In the genomic region with DNA sequence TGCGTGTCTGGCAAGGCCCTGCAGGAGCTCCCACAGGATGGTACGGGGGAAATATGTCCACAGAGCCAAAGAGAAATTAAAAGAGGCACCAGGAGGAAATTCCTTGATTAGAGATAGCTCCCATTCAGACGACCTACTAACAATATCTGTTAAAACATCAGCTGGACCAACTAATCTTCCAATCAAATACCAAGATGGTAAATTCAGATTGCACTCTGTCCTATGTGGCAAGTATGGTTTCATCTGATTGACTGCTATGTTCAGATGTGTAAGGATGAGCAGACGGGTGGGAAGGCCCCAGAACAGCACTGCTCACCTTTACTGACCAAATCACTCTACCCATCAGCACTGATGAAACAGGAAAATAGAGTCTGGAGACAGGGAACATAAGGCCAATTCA, we compare ENCODE assay signal across 29 cellular contexts. TPM values are rescaled to one million over a fixed set of nuclear protein-coding genes. Genes with fewer than 3 reads are reported as not detected.
"Had no signal": no experiment of that assay in that cellular context is flagged by ENCODE, and none has a peak within 500 bp of the region (broad histone marks: within the 10 kb centered on the region; RNA-seq: fewer than 3 reads in every experiment).

No MANE protein-coding gene starts in this region.

- H3K4me3 ChIP-seq: body of pancreas, breast epithelium had no signal

- H3K36me3 ChIP-seq: brain microvascular endothelial cell, breast epithelium, WERI-Rb-1 had no signal

- DNase-seq: activated CD4-positive, alpha-beta memory T cell treated with anti-CD3 and anti-CD28 coated beads, Interleukin-2, amount 10 ng/mL, durations not matched to agents 7 days and 5 days; activated CD4-positive, alpha-beta T cell treated with anti-CD3 and anti-CD28 coated beads for 1 hour; activated CD4-positive, alpha-beta T cell treated with anti-CD3 and anti-CD28 coated beads for 36 hours; activated CD4-positive, alpha-beta T cell treated with anti-CD3 and anti-CD28 coated beads for 48 hours; activated CD4-positive, alpha-beta T cell treated with anti-CD3 and anti-CD28 coated beads, Interleukin-2, amount 10 ng/mL, durations not matched to agents 7 days and 5 days; activated CD4-positive, alpha-beta T cell treated with anti-CD3 and anti-CD28 coated beads, Interleukin-2, amount 50 U/mL, for 48 hours; activated CD4-positive, CD25-positive, alpha-beta regulatory T cell; activated CD8-positive, alpha-beta memory T cell treated with anti-CD3 and anti-CD28 coated beads for 24 hours; activated CD8-positive, alpha-beta memory T cell treated with anti-CD3 and anti-CD28 coated beads, Interleukin-2, amount 10 ng/mL, durations not matched to agents 7 days and 5 days; activated CD8-positive, alpha-beta memory T cell treated with anti-CD3 and anti-CD28 coated beads, Interleukin-2, amount 50 U/mL, for 48 hours; activated CD8-positive, alpha-beta T cell treated with anti-CD3 and anti-CD28 coated beads, Interleukin-2, amount 10 ng/mL, durations not matched to agents 7 days and 5 days; activated effector memory CD4-positive, alpha-beta T cell treated with Interleukin-2 at 50 U/mL for 16 hours; activated gamma-delta T cell; activated naive CD4-positive, alpha-beta T cell treated with anti-CD3 and anti-CD28 coated beads, Interleukin-2, amount 10 ng/mL, durations not matched to agents 7 days and 5 days; activated naive CD4-positive, alpha-beta T cell treated with Interleukin-2 at 50 U/mL for 16 hours; activated naive CD8-positive, alpha-beta T cell treated with anti-CD3 and anti-CD28 coated beads, Interleukin-2, amount 10 ng/mL, durations not matched to agents 7 days and 5 days; activated naive CD8-positive, alpha-beta T cell treated with anti-CD3 and anti-CD28 coated beads, Interleukin-2, amount 50 U/mL, for 24 hours; activated T-cell treated with anti-CD3 and anti-CD28 coated beads, Interleukin-2, amount 50 U/mL, for 24 hours; activated T-cell treated with anti-CD3 and anti-CD28 coated beads, Interleukin-2, amount 50 U/mL, for 48 hours; aorta; body of pancreas; brain microvascular endothelial cell; central memory CD4-positive, alpha-beta T cell; T-helper 1 cell; T-helper 2 cell; T-helper 9 cell; WERI-Rb-1 had no signal

- H3K4me1 ChIP-seq: breast epithelium had no signal

- H3K9me3 ChIP-seq: body of pancreas had no signal

- H3K27me3 ChIP-seq: body of pancreas, brain microvascular endothelial cell, breast epithelium had no signal

- H3K27ac ChIP-seq: body of pancreas, brain microvascular endothelial cell, breast epithelium, WERI-Rb-1 had no signal

RNA-seq across cellular contexts. Expression of gene BPIFA2, which starts 19.5 kb away (rescaled TPM):
- polyA plus RNA-seq: adipose tissue, aorta had no signal

RNA-seq across cellular contexts. Expression of gene BPIFA3, which starts 29.7 kb away (rescaled TPM):
- polyA plus RNA-seq: adipose tissue, aorta had no signal

RNA-seq across cellular contexts. Expression of gene BPIFA1, which starts 48.3 kb away (rescaled TPM):
- polyA plus RNA-seq: adipose tissue, aorta had no signal
